In genomic region chr3:48429416-48430358, GRCh38 we compare ENCODE assay signal across 8 cellular contexts. TPM values are rescaled to one million over a fixed set of nuclear protein-coding genes. Genes with fewer than 3 reads are reported as not detected.
DNase-seq lines count a peak whose midpoint lies in the region; ATAC-seq and TF ChIP-seq lines count a peak whose summit lies in the region.

TSS of gene PLXNB1 (minus strand) at chr3:48430086. CDS start at chr3:48424611, 5,475 bp downstream.

- POLR2A ChIA-PET in activated B cell treated with CpG ODN at 0.5 μM for 24 hours (lab: Charles Lee): no interaction called here

- CTCF ChIA-PET in activated B cell treated with CpG ODN at 0.5 μM for 24 hours (lab: Charles Lee): interaction anchor here (11.5 kb wide), 1 partner anchor 29 kb away, joined by 206 read pairs; no protein-coding TSS in a partner anchor

- ATAC-seq in activated B cell treated with CpG ODN at 0.5 μM for 24 hours (ENCODE audit: low read depth) (peak; percentile 76), GM18858 (IDR thresholded peaks at IDR 0.05; ENCODE audit: unreplicated experiment) (no peak)
- ATAC-seq in central memory CD8-positive, alpha-beta T cell (replicated peaks; ENCODE audit: extremely low read depth, poor library complexity, severe bottlenecking): peak; percentile 61

- intact Hi-C loops in activated B cell treated with CpG ODN at 0.5 μM for 24 hours (cut with micrococcal nuclease): no loop called here

- no peak within 1 kb of the TSS for H3K27ac ChIP-seq in skeletal muscle tissue (ENCODE audit: low read depth, low read length)

- peak within 1 kb of the TSS; percentile 61 for H3K27ac Mint-ChIP-seq in activated B cell treated with CpG ODN at 0.5 μM for 24 hours
- peak within 1 kb of the TSS; percentile 32 for H3K27ac Mint-ChIP-seq in central memory CD8-positive, alpha-beta T cell (ENCODE audit: low read depth)
- peak within 1 kb of the TSS in 5 of 6 donors; percentile 24 to 83 (median 34) for H3K27ac Mint-ChIP-seq in immature natural killer cell

- H3K27me3 Mint-ChIP-seq in activated B cell treated with CpG ODN at 0.5 μM for 24 hours (peaks cover 9% of the 10 kb centered on the region), immature natural killer cell (ENCODE audit: low read depth in 3 of 3) (peaks cover 2 to 4% (median 3%) of the 10 kb centered on the region in 3 donors)
- no peaks in the 10 kb centered on the region for H3K27me3 Mint-ChIP-seq in central memory CD8-positive, alpha-beta T cell

- H3K9me3 Mint-ChIP-seq in activated B cell treated with CpG ODN at 0.5 μM for 24 hours: no peaks in the 10 kb centered on the region
- no peaks in the 10 kb centered on the region for H3K9me3 Mint-ChIP-seq in central memory CD8-positive, alpha-beta T cell
- no peaks in the 10 kb centered on the region for H3K9me3 Mint-ChIP-seq in immature natural killer cell

- H3K4me3 Mint-ChIP-seq in activated B cell treated with CpG ODN at 0.5 μM for 24 hours (peak within 1 kb of the TSS; percentile 82), immature natural killer cell (peak within 1 kb of the TSS; percentile 63 to 83 (median 76))
- peak within 1 kb of the TSS; percentile 84 for H3K4me3 Mint-ChIP-seq in central memory CD8-positive, alpha-beta T cell

- no peaks in the 10 kb centered on the region for H3K9me3 ChIP-seq in skeletal muscle tissue (ENCODE audit: control insufficient read depth in 3 of 3, low read length in 3 of 3)

- H3K4me1 ChIP-seq in skeletal muscle tissue (ENCODE audit: control insufficient read depth in 3 of 3, insufficient read depth in 3 of 3, low read length in 3 of 3): peaks cover 21 to 43% (median 26%) of the 10 kb centered on the region in 3 donors

- peak within 1 kb of the TSS in 2 of 3 donors; percentile 65 to 74 for H3K9ac ChIP-seq in skeletal muscle tissue (ENCODE audit: low read depth in 1 of 3, low read length in 3 of 3)

- DNase-seq in NCI-H1417 (lab: John Stamatoyannopoulos, UW) (peak; percentile 62 to 89 (median 86)), NCI-H1417 treated with DMSO at 0.1 percent for 48 hours (lab: John Stamatoyannopoulos, UW) (no peak), NCI-H146 treated with DMSO at 0.1 percent for 48 hours (lab: John Stamatoyannopoulos, UW; ENCODE audit: unreplicated experiment) (peak; percentile 67), activated B cell treated with CpG ODN at 0.5 μM for 24 hours (peak; percentile 51), immature natural killer cell (peak; percentile 48 to 58 (median 48))
- peak; percentile 31 to 35 for DNase-seq in central memory CD8-positive, alpha-beta T cell (ENCODE audit: low spot score in 2 of 2)

- H3K4me3 ChIP-seq in skeletal muscle tissue (ENCODE audit: low read length in 3 of 3): peak within 1 kb of the TSS; percentile 59 to 72 (median 65)

- H3K36me3 ChIP-seq in skeletal muscle tissue (ENCODE audit: control insufficient read depth in 3 of 3, insufficient read depth in 3 of 3, low read length in 3 of 3): peaks cover 15 to 18% (median 16%) of the 10 kb centered on the region in 3 donors

- H3K27me3 ChIP-seq in skeletal muscle tissue (ENCODE audit: control insufficient read depth in 3 of 3, insufficient read depth in 3 of 3, low read length in 3 of 3): peaks cover 0 to 15% (median 14%) of the 10 kb centered on the region in 3 donors

- peaks cover 23% of the 10 kb centered on the region for H3K36me3 Mint-ChIP-seq in activated B cell treated with CpG ODN at 0.5 μM for 24 hours (ENCODE audit: low read depth)
- H3K36me3 Mint-ChIP-seq in central memory CD8-positive, alpha-beta T cell (ENCODE audit: insufficient read depth): peaks cover 4% of the 10 kb centered on the region
- peaks cover 0 to 7% (median 0%) of the 10 kb centered on the region in 3 donors for H3K36me3 Mint-ChIP-seq in immature natural killer cell

- H3K4me1 Mint-ChIP-seq in activated B cell treated with CpG ODN at 0.5 μM for 24 hours: peaks cover 5% of the 10 kb centered on the region
- peaks cover 16% of the 10 kb centered on the region for H3K4me1 Mint-ChIP-seq in central memory CD8-positive, alpha-beta T cell
- peaks cover 13 to 22% of the 10 kb centered on the region in 2 donors for H3K4me1 Mint-ChIP-seq in immature natural killer cell

- no peak for TF ChIP-seq CTCF in activated B cell treated with CpG ODN at 0.5 μM for 24 hours (IDR thresholded peaks at IDR 0.05)

RNA-seq across cellular contexts. Expression of gene PLXNB1, which starts in this region (rescaled TPM):
- total RNA-seq in activated B cell treated with CpG ODN at 0.5 μM for 24 hours (3.5 and 5.4 TPM in 2 replicates), skeletal muscle tissue (11.5 TPM)
- polyA plus RNA-seq in immature natural killer cell: under 1 TPM in 2 of 3 donors, not detected in 1; 0.11 to 0.19 TPM

Comparison
In these comparisons a context has a peak if more than half of its experiments do, and no peak if none do; other contexts are left out.
1. Peak in DNase-seq in immature natural killer cell; RNA of the gene not detected or under 1 TPM.